Comparison of ENCODE assay signal across 8 cellular contexts in the genomic region with DNA sequence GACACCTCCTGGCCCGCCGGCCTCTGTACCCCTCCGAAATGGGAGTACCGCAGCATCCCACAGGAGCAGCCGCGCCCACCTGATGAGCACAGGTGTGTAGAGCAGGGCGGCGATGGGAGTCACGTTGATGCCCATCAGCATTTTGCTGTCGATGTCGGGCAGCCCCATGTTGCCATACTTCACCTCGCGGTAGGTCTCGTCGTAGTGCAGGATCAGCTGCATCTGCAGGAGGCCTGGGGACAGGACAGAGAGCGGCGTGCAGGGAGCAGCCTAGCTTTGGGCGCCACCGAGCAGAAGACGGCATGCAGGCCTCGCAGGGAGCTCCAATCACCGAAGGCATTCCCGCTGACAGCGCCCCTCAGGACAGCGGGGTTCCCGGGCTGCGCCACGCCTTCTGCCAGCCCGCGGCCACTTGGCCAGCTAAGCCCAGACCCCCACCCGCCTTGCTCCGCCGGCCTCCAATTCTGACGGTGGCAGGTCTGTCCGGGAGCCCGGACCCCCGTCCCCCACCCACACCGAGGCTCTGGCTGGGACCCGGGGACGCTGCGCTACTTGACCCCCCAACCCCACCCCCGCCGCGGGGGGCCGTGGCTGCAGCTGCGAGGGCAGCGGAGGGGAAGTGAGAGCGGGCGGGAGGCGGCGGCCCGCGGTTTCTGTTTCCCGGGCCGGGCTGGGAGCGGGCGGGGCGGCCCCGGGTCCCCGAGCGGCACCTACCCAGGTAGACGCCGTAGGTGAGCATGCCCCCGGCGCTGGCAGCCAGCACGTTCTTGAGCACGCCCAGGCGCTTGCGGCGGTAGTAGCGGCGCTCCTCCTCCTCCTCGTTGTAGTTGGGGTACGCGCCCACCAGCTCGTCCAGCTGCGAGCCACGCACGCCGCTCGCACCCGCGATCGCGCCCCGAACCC. TPM values are rescaled to one million over a fixed set of nuclear protein-coding genes. Genes with fewer than 3 reads are reported as not detected.
DNase-seq lines count a peak whose midpoint lies in the region; ATAC-seq and TF ChIP-seq lines count a peak whose summit lies in the region.

No MANE protein-coding gene starts in this region.

- no peaks in the 10 kb centered on the region for H3K36me3 ChIP-seq in upper lobe of right lung

- H3K27ac ChIP-seq in upper lobe of right lung, result peak overlapping the region; percentile 76

- CTCF ChIA-PET in Calu3 (lab: Charles Lee), result interaction anchor here (0.6 kb wide), 1 partner anchor 181 kb away, joined by 3 read pairs; no protein-coding TSS in a partner anchor
- CTCF ChIA-PET in activated CD8-positive, alpha-beta T cell treated with anti-CD3 and anti-CD28 coated beads for 36 hours (lab: Charles Lee), result interaction anchor here (0.8 to 3.6 kb wide), 2 partner anchors 9 to 48 kb away, joined by 3 to 11 read pairs; no protein-coding TSS in a partner anchor

- POLR2A ChIA-PET in activated CD8-positive, alpha-beta T cell treated with anti-CD3 and anti-CD28 coated beads for 36 hours (lab: Charles Lee), result interaction anchor here (1.1 to 1.9 kb wide), 3 partner anchors 9 to 35 kb away, joined by 3 to 5 read pairs (median 3); a partner anchor contains a TSS

- H3K9me3 Mint-ChIP-seq in Calu3 (ENCODE audit: low read depth, unreplicated experiment), result no peaks in the 10 kb centered on the region
- no peaks in the 10 kb centered on the region for H3K9me3 Mint-ChIP-seq in activated CD8-positive, alpha-beta T cell treated with anti-CD3 and anti-CD28 coated beads for 36 hours
- no peaks in the 10 kb centered on the region for H3K9me3 Mint-ChIP-seq in neural crest cell

- no peaks in the 10 kb centered on the region for H3K27me3 Mint-ChIP-seq in Calu3 (ENCODE audit: unreplicated experiment)
- no peaks in the 10 kb centered on the region for H3K27me3 Mint-ChIP-seq in activated CD8-positive, alpha-beta T cell treated with anti-CD3 and anti-CD28 coated beads for 36 hours
- H3K27me3 Mint-ChIP-seq in neural crest cell (ENCODE audit: low read depth), result peaks cover 39% of the 10 kb centered on the region

- no TSS peak for BruUV-seq in Calu3 (replicated peaks; lab: Mats Ljungman, UMichigan)

- H3K4me3 Mint-ChIP-seq in Calu3 (ENCODE audit: low read depth, unreplicated experiment) (peak overlapping the region; percentile 77), neural crest cell (peak overlapping the region; percentile 75)
- peak overlapping the region; percentile 66 for H3K4me3 Mint-ChIP-seq in activated CD8-positive, alpha-beta T cell treated with anti-CD3 and anti-CD28 coated beads for 36 hours

- H3K4me3 ChIP-seq in epithelial cell of esophagus (ENCODE audit: low read length), result peak overlapping the region; percentile 47
- H3K4me3 ChIP-seq in upper lobe of right lung, result peak overlapping the region; percentile 72

- ATAC-seq in GM21825 (IDR thresholded peaks at IDR 0.05; ENCODE audit: unreplicated experiment) (peak; percentile 32), upper lobe of right lung (peak; percentile 67)
- peak; percentile 57 for ATAC-seq in activated CD8-positive, alpha-beta T cell treated with anti-CD3 and anti-CD28 coated beads for 36 hours

- H3K27ac Mint-ChIP-seq in Calu3 (ENCODE audit: unreplicated experiment) (no peak overlapping the region), neural crest cell (ENCODE audit: unreplicated experiment) (no peak overlapping the region)
- peak overlapping the region; percentile 13 for H3K27ac Mint-ChIP-seq in activated CD8-positive, alpha-beta T cell treated with anti-CD3 and anti-CD28 coated beads for 36 hours

- TF ChIP-seq CTCF in Calu3 (IDR thresholded peaks at IDR 0.05; ENCODE audit: unreplicated experiment), result no peak
- no peak for TF ChIP-seq CTCF in activated CD8-positive, alpha-beta T cell treated with anti-CD3 and anti-CD28 coated beads for 36 hours (IDR thresholded peaks at IDR 0.05)
- no peak for TF ChIP-seq CTCF in epithelial cell of esophagus (IDR thresholded peaks at IDR 0.05; ENCODE audit: insufficient read depth, low read depth, low read length, missing control alignments)
- no peak for TF ChIP-seq CTCF in neural crest cell (conservative IDR thresholded peaks at IDR 0.05)
- no peak for TF ChIP-seq CTCF in upper lobe of right lung (IDR thresholded peaks at IDR 0.05)

- peaks cover 9% of the 10 kb centered on the region for H3K4me1 ChIP-seq in upper lobe of right lung

- intact Hi-C loops in Calu3 (cut with micrococcal nuclease; ENCODE audit: unreplicated experiment) (no loop called here), upper lobe of right lung (cut with DNase I) (no loop called here)
- intact Hi-C loops in activated CD8-positive, alpha-beta T cell treated with anti-CD3 and anti-CD28 coated beads for 36 hours (cut with micrococcal nuclease), result loop anchor here (10.0 kb wide), 1 partner anchor 202 kb away; no protein-coding TSS in a partner anchor

- peaks cover 29% of the 10 kb centered on the region for H3K36me3 Mint-ChIP-seq in Calu3 (ENCODE audit: insufficient read depth, unreplicated experiment)
- no peaks in the 10 kb centered on the region for H3K36me3 Mint-ChIP-seq in activated CD8-positive, alpha-beta T cell treated with anti-CD3 and anti-CD28 coated beads for 36 hours (ENCODE audit: low read depth)
- H3K36me3 Mint-ChIP-seq in neural crest cell (ENCODE audit: low read depth), result no peaks in the 10 kb centered on the region

- DNase-seq in Calu3 (peak; percentile 60), NCI-H1105 (lab: John Stamatoyannopoulos, UW) (peak; percentile 18), epithelial cell of esophagus (ENCODE audit: low read depth) (peak; percentile 47), neural crest cell (ENCODE audit: low read depth, low spot score) (no peak), upper lobe of right lung (peak; percentile 88), NCI-H446 (lab: John Stamatoyannopoulos, UW) (no peak)
- peak; percentile 67 for DNase-seq in activated CD8-positive, alpha-beta T cell treated with anti-CD3 and anti-CD28 coated beads for 36 hours

- no peaks in the 10 kb centered on the region for H3K9me3 ChIP-seq in upper lobe of right lung

- H3K27me3 ChIP-seq in upper lobe of right lung, result no peaks in the 10 kb centered on the region

- H3K4me1 Mint-ChIP-seq in Calu3 (ENCODE audit: low read depth, unreplicated experiment), result peaks cover 14% of the 10 kb centered on the region
- peaks cover 16% of the 10 kb centered on the region for H3K4me1 Mint-ChIP-seq in activated CD8-positive, alpha-beta T cell treated with anti-CD3 and anti-CD28 coated beads for 36 hours (ENCODE audit: low read depth)
- peaks cover 4% of the 10 kb centered on the region for H3K4me1 Mint-ChIP-seq in neural crest cell

RNA-seq across cellular contexts. Expression of a gene that starts 0.7 kb away (rescaled TPM):
- total RNA-seq in Calu3 (2022) (71.2 and 92.6 TPM in 2 replicates), neural crest cell (3.9 and 4.3 TPM in 2 replicates), upper lobe of right lung (79.5 TPM)
- total RNA-seq in activated CD8-positive, alpha-beta T cell treated with anti-CD3 and anti-CD28 coated beads for 36 hours, result 10 to 100 TPM; 12.4 to 13.0 TPM

RNA-seq across cellular contexts. Expression of a gene that starts 6.9 kb away (rescaled TPM):
- total RNA-seq in Calu3 (2022), result 41.6 and 68.2 TPM in 2 replicates
- total RNA-seq in activated CD8-positive, alpha-beta T cell treated with anti-CD3 and anti-CD28 coated beads for 36 hours, result under 1 TPM; 0.09 to 0.11 TPM
- 0.23 and 0.35 TPM in 2 replicates for total RNA-seq in neural crest cell
- 95.9 TPM for total RNA-seq in upper lobe of right lung

RNA-seq across cellular contexts. Expression of a gene that starts 27.3 kb away (rescaled TPM):
- total RNA-seq in Calu3 (2022) (163 and 166 TPM in 2 replicates), neural crest cell (150 and 155 TPM in 2 replicates), upper lobe of right lung (118 TPM)
- 100 to 1,000 TPM; 105 to 109 TPM for total RNA-seq in activated CD8-positive, alpha-beta T cell treated with anti-CD3 and anti-CD28 coated beads for 36 hours

RNA-seq across cellular contexts. Expression of a gene that starts 35.6 kb away (rescaled TPM):
- total RNA-seq in Calu3 (2022) (42.1 and 49.7 TPM in 2 replicates), neural crest cell (8.1 and 10.2 TPM in 2 replicates), upper lobe of right lung (216 TPM)
- 100 to 1,000 TPM; 129 to 138 TPM for total RNA-seq in activated CD8-positive, alpha-beta T cell treated with anti-CD3 and anti-CD28 coated beads for 36 hours

Comparison
In these comparisons a context has a peak if more than half of its experiments do, and no peak if none do; other contexts are left out.
1. DNase-seq: peak in Calu3 (single experiment), NCI-H1105 (single experiment), activated CD8-positive, alpha-beta T cell treated with anti-CD3 and anti-CD28 coated beads for 36 hours (single experiment), epithelial cell of esophagus (single experiment) and upper lobe of right lung (single experiment); none in neural crest cell (single experiment) and NCI-H446 (0 of 2).
2. RNA of a gene that starts 6.9 kb away (total RNA-seq): 95.9 TPM in upper lobe of right lung (single experiment) and 41.6 to 68.2 TPM in Calu3; 0.23 to 0.35 TPM in neural crest cell and 0.09 to 0.11 TPM in activated CD8-positive, alpha-beta T cell treated with anti-CD3 and anti-CD28 coated beads for 36 hours; every median in the first group is over 10 times any median in the second.
3. Peak in every context shown above with its lines, with median percentiles within 50 percentile points of each other: H3K4me3 Mint-ChIP-seq and ATAC-seq.